29 cellular contexts compared by ENCODE assay signal in genomic region chr3:187946981-187947380, GRCh38.
A peak's percentile ranks its signal among the peaks of the same experiment; 100 is the strongest.
DNase-seq lines count a peak whose midpoint lies in the region; ATAC-seq and TF ChIP-seq lines count a peak whose summit lies in the region.
"Had no signal": no experiment of that assay in that cellular context is flagged by ENCODE, and none has a peak within 500 bp of the region (broad histone marks: within the 10 kb centered on the region; RNA-seq: fewer than 3 reads in every experiment).

No MANE protein-coding gene starts in this region.

- DNase-seq in activated CD4-positive, alpha-beta T cell treated with anti-CD3 and anti-CD28 coated beads, Interleukin-2, amount 10 ng/mL, durations not matched to agents 7 days and 5 days = no peak
- no peak for DNase-seq in activated CD4-positive, alpha-beta T cell treated with anti-CD3 and anti-CD28 coated beads for 36 hours
- no peak for DNase-seq in T-helper 17 cell
- no peak for DNase-seq in left ventricle myocardium superior
- DNase-seq in DMS 273 (lab: John Stamatoyannopoulos, UW; ENCODE audit: unreplicated experiment) = no peak
- no peak for DNase-seq in WTC11 (ENCODE audit: low spot score)
- DNase-seq: activated CD4-positive, CD25-positive, alpha-beta regulatory T cell treated with anti-CD3 and anti-CD28 coated beads, Interleukin-2, amount 50 U/mL, for 72 hours; activated CD8-positive, alpha-beta memory T cell treated with anti-CD3 and anti-CD28 coated beads for 24 hours; activated gamma-delta T cell; activated naive CD8-positive, alpha-beta T cell treated with anti-CD3 and anti-CD28 coated beads, Interleukin-2, amount 10 ng/mL, durations not matched to agents 7 days and 5 days; dermis blood vessel endothelial cell; DMS153; hypothalamus; naive B cell; NCI-H1105 treated with DMSO at 0.1 percent for 48 hours; NCI-H2029; nucleus accumbens; SIG-M5; stimulated activated CD8-positive, alpha-beta memory T cell treated with anti-CD3 and anti-CD28 coated beads, Interleukin-4, amount 100 ng/mL, for 48 hours; stomach; tibial artery had no signal

- H3K4me1 ChIP-seq in skeletal muscle tissue (ENCODE audit: control insufficient read depth in 3 of 3, insufficient read depth in 3 of 3, low read length in 3 of 3) = peaks cover 41 to 70% (median 51%) of the 10 kb centered on the region in 3 donors
- H3K4me1 ChIP-seq: ascending aorta, tibial artery had no signal

- no peak for ATAC-seq in activated CD4-positive, alpha-beta T cell treated with anti-CD3 and anti-CD28 coated beads for 36 hours
- no peak for ATAC-seq in T-helper 17 cell
- ATAC-seq in left ventricle myocardium superior = peak; percentile 12
- ATAC-seq in WTC11 = no peak
- ATAC-seq in GM21737 (IDR thresholded peaks at IDR 0.05; ENCODE audit: unreplicated experiment) = no peak
- ATAC-seq: gastroesophageal sphincter had no signal

- peak overlapping the region; percentile 4 for H3K27ac Mint-ChIP-seq in activated CD4-positive, alpha-beta T cell treated with anti-CD3 and anti-CD28 coated beads, Interleukin-2, amount 10 ng/mL, durations not matched to agents 7 days and 5 days
- H3K27ac Mint-ChIP-seq in activated CD4-positive, alpha-beta T cell treated with anti-CD3 and anti-CD28 coated beads for 36 hours = no peak overlapping the region
- H3K27ac Mint-ChIP-seq in T-helper 17 cell = peak overlapping the region; percentile 49
- H3K27ac Mint-ChIP-seq in WTC11 = no peak overlapping the region
- H3K27ac Mint-ChIP-seq: IgD-negative memory B cell, mesothelial cell of epicardium had no signal

- no peaks in the 10 kb centered on the region for H3K36me3 ChIP-seq in skeletal muscle tissue (ENCODE audit: control insufficient read depth in 3 of 3, insufficient read depth in 3 of 3, low read length in 3 of 3)
- H3K36me3 ChIP-seq: ascending aorta, gastroesophageal sphincter, prostate gland, stomach, tibial artery had no signal

- peak overlapping the region; percentile 95 for H3K27ac ChIP-seq in skeletal muscle tissue (ENCODE audit: low read depth, low read length)
- H3K27ac ChIP-seq: ascending aorta, gastroesophageal sphincter, prostate gland, stomach, tibial artery had no signal

- no peak for TF ChIP-seq CTCF in WTC11 (IDR thresholded peaks at IDR 0.05)

- H3K27me3 Mint-ChIP-seq in activated CD4-positive, alpha-beta T cell treated with anti-CD3 and anti-CD28 coated beads, Interleukin-2, amount 10 ng/mL, durations not matched to agents 7 days and 5 days = peaks cover 3% of the 10 kb centered on the region
- H3K27me3 Mint-ChIP-seq in activated CD4-positive, alpha-beta T cell treated with anti-CD3 and anti-CD28 coated beads for 36 hours = no peaks in the 10 kb centered on the region
- H3K27me3 Mint-ChIP-seq in T-helper 17 cell (no peaks in the 10 kb centered on the region), WTC11 (ENCODE audit: low read depth) (no peaks in the 10 kb centered on the region; the same call in 1 of the 2 replicates)

- CTCF ChIA-PET in activated CD4-positive, alpha-beta T cell treated with anti-CD3 and anti-CD28 coated beads, Interleukin-2, amount 10 ng/mL, durations not matched to agents 7 days and 5 days (lab: Charles Lee) = interaction anchor here (0.7 to 1.7 kb wide), 3 partner anchors 8 to 447 kb away, joined by 3 to 9 read pairs (median 3); no protein-coding TSS in a partner anchor
- CTCF ChIA-PET in activated CD4-positive, alpha-beta T cell treated with anti-CD3 and anti-CD28 coated beads for 36 hours (lab: Charles Lee) = interaction anchor here (2.3 kb wide), 1 partner anchor 8 kb away, joined by 8 read pairs; no protein-coding TSS in a partner anchor
- CTCF ChIA-PET in WTC11 (lab: Charles Lee) = interaction anchor here (1.3 kb wide), 1 partner anchor 199 kb away, joined by 3 read pairs; no protein-coding TSS in a partner anchor

- H3K27me3 ChIP-seq in skeletal muscle tissue (ENCODE audit: control insufficient read depth in 3 of 3, insufficient read depth in 3 of 3, low read length in 3 of 3) = no peaks in the 10 kb centered on the region
- H3K27me3 ChIP-seq: ascending aorta, gastroesophageal sphincter, stomach, tibial artery had no signal

- H3K4me3 ChIP-seq in skeletal muscle tissue (ENCODE audit: low read length in 3 of 3) = no peak overlapping the region
- H3K4me3 ChIP-seq: ascending aorta, gastroesophageal sphincter, prostate gland, skin epidermis, stomach, tibial artery had no signal

- H3K36me3 Mint-ChIP-seq in activated CD4-positive, alpha-beta T cell treated with anti-CD3 and anti-CD28 coated beads, Interleukin-2, amount 10 ng/mL, durations not matched to agents 7 days and 5 days (ENCODE audit: low read depth) = no peaks in the 10 kb centered on the region
- no peaks in the 10 kb centered on the region for H3K36me3 Mint-ChIP-seq in activated CD4-positive, alpha-beta T cell treated with anti-CD3 and anti-CD28 coated beads for 36 hours (ENCODE audit: low read depth)
- H3K36me3 Mint-ChIP-seq in T-helper 17 cell (ENCODE audit: low read depth) = no peaks in the 10 kb centered on the region
- H3K36me3 Mint-ChIP-seq in WTC11 = no peaks in the 10 kb centered on the region
- H3K36me3 Mint-ChIP-seq: IgD-negative memory B cell, mesothelial cell of epicardium, naive B cell had no signal

- peaks cover 13% of the 10 kb centered on the region for H3K4me1 Mint-ChIP-seq in activated CD4-positive, alpha-beta T cell treated with anti-CD3 and anti-CD28 coated beads, Interleukin-2, amount 10 ng/mL, durations not matched to agents 7 days and 5 days
- peaks cover 5% of the 10 kb centered on the region for H3K4me1 Mint-ChIP-seq in activated CD4-positive, alpha-beta T cell treated with anti-CD3 and anti-CD28 coated beads for 36 hours
- H3K4me1 Mint-ChIP-seq in T-helper 17 cell (peaks cover 10% of the 10 kb centered on the region), WTC11 (peaks cover 8% of the 10 kb centered on the region)

- H3K9ac ChIP-seq in skeletal muscle tissue (ENCODE audit: low read depth in 1 of 3, low read length in 3 of 3) = peak overlapping the region in 2 of 3 donors; percentile 41 to 69

- H3K4me3 Mint-ChIP-seq in activated CD4-positive, alpha-beta T cell treated with anti-CD3 and anti-CD28 coated beads, Interleukin-2, amount 10 ng/mL, durations not matched to agents 7 days and 5 days = no peak overlapping the region
- H3K4me3 Mint-ChIP-seq in activated CD4-positive, alpha-beta T cell treated with anti-CD3 and anti-CD28 coated beads for 36 hours = no peak overlapping the region
- no peak overlapping the region for H3K4me3 Mint-ChIP-seq in T-helper 17 cell
- H3K4me3 Mint-ChIP-seq in WTC11 = no peak overlapping the region
- H3K4me3 Mint-ChIP-seq: activated naive CD8-positive, alpha-beta T cell treated with anti-CD3 and anti-CD28 coated beads, Interleukin-2, amount 10 ng/mL, durations not matched to agents 7 days and 5 days; mesothelial cell of epicardium had no signal

- POLR2A ChIA-PET in activated CD4-positive, alpha-beta T cell treated with anti-CD3 and anti-CD28 coated beads, Interleukin-2, amount 10 ng/mL, durations not matched to agents 7 days and 5 days (lab: Charles Lee) = no interaction called here
- POLR2A ChIA-PET in activated CD4-positive, alpha-beta T cell treated with anti-CD3 and anti-CD28 coated beads for 36 hours (lab: Charles Lee) = no interaction called here
- POLR2A ChIA-PET in WTC11 (lab: Charles Lee) = no interaction called here

- H3K9me3 ChIP-seq in T-helper 17 cell (ENCODE audit: control insufficient read depth, low read length, poor library complexity, severe bottlenecking) (no peaks in the 10 kb centered on the region), skeletal muscle tissue (ENCODE audit: control insufficient read depth in 3 of 3, low read length in 3 of 3) (no peaks in the 10 kb centered on the region)
- H3K9me3 ChIP-seq: ascending aorta, gastroesophageal sphincter, prostate gland, stomach, tibial artery had no signal

- peaks cover 2% of the 10 kb centered on the region for H3K9me3 Mint-ChIP-seq in activated CD4-positive, alpha-beta T cell treated with anti-CD3 and anti-CD28 coated beads, Interleukin-2, amount 10 ng/mL, durations not matched to agents 7 days and 5 days
- H3K9me3 Mint-ChIP-seq in activated CD4-positive, alpha-beta T cell treated with anti-CD3 and anti-CD28 coated beads for 36 hours (ENCODE audit: low read depth) = no peaks in the 10 kb centered on the region
- no peaks in the 10 kb centered on the region for H3K9me3 Mint-ChIP-seq in WTC11
- H3K9me3 Mint-ChIP-seq: activated naive CD8-positive, alpha-beta T cell treated with anti-CD3 and anti-CD28 coated beads, Interleukin-2, amount 10 ng/mL, durations not matched to agents 7 days and 5 days; IgD-negative memory B cell; mesothelial cell of epicardium had no signal

- intact Hi-C loops in activated CD4-positive, alpha-beta T cell treated with anti-CD3 and anti-CD28 coated beads for 36 hours (cut with DNase I, micrococcal nuclease) = no loop called here
- intact Hi-C loops in left ventricle myocardium superior (cut with micrococcal nuclease) = no loop called here

TF ChIP-seq in WTC11, 78 proteins besides CTCF, POLR2A, EP300 and RAD21 (continues in another document):
- TF ChIP-seq SMAD3 (CRISPR knock-in tag; IDR thresholded peaks at IDR 0.05; ENCODE audit: borderline replicate concordance) (no peak), USF2 (CRISPR knock-in tag; IDR thresholded peaks at IDR 0.05) (no peak), USF1 (CRISPR knock-in tag; IDR thresholded peaks at IDR 0.05) (no peak), ETV6 (CRISPR knock-in tag; IDR thresholded peaks at IDR 0.05) (no peak)

Comparison
In these comparisons a context has a peak if more than half of its experiments do, and no peak if none do; other contexts are left out.
1. H3K27ac Mint-ChIP-seq: peak in activated CD4-positive, alpha-beta T cell treated with anti-CD3 and anti-CD28 coated beads, Interleukin-2, amount 10 ng/mL, durations not matched to agents 7 days and 5 days (single experiment) and T-helper 17 cell (single experiment); none in activated CD4-positive, alpha-beta T cell treated with anti-CD3 and anti-CD28 coated beads for 36 hours (single experiment) and WTC11 (single experiment).